Comparison of ENCODE assay signal across 8 cellular contexts in genomic region chr17:35764123-35764991, GRCh38. TPM values are rescaled to one million over a fixed set of nuclear protein-coding genes. Genes with fewer than 3 reads are reported as not detected.
A peak's percentile ranks its signal among the peaks of the same experiment; 100 is the strongest.
DNase-seq lines count a peak whose midpoint lies in the region; ATAC-seq and TF ChIP-seq lines count a peak whose summit lies in the region.

No MANE protein-coding gene starts in this region.

- no peaks in the 10 kb centered on the region for H3K36me3 ChIP-seq in SU-DHL-6 (ENCODE audit: low read length)
- no peaks in the 10 kb centered on the region for H3K36me3 ChIP-seq in transverse colon

- no peak for TF ChIP-seq EP300 in transverse colon (IDR thresholded peaks at IDR 0.05; ENCODE audit: low read depth)

- no peaks in the 10 kb centered on the region for H3K9me2 ChIP-seq in SU-DHL-6 (replicated peaks; ENCODE audit: insufficient read depth, low read length)

- H3K9me3 ChIP-seq in SU-DHL-6 (ENCODE audit: insufficient read depth, low read length) (no peaks in the 10 kb centered on the region), transverse colon (no peaks in the 10 kb centered on the region)

- TF ChIP-seq CTCF in GM10248 (IDR thresholded peaks at IDR 0.05; ENCODE audit: control extremely low read depth, extremely low read depth, low read depth, missing control alignments) (peak; percentile 97), SU-DHL-6 (IDR thresholded peaks at IDR 0.05; ENCODE audit: insufficient read depth, low read length, poor library complexity, severe bottlenecking) (peak; percentile 88), transverse colon (IDR thresholded peaks at IDR 0.05) (peak; percentile 92 to 99 (median 97))

- DNase-seq in GM10248 (ENCODE audit: extremely low spot score) = peak; percentile 95
- DNase-seq in NCI-H1105 treated with DMSO at 0.1 percent for 48 hours (lab: John Stamatoyannopoulos, UW) = peak; percentile 86
- peak; percentile 74 for DNase-seq in activated naive CD8-positive, alpha-beta T cell treated with anti-CD3 and anti-CD28 coated beads, Interleukin-2, amount 50 U/mL, for 16 hours (ENCODE audit: low read depth, low spot score)
- peak; percentile 92 for DNase-seq in cardiac septum (ENCODE audit: low spot score)
- peak; percentile 67 for DNase-seq in pons (ENCODE audit: low spot score)
- peak; percentile 93 for DNase-seq in transverse colon

- CTCF ChIA-PET in GM10248 (lab: Yijun Ruan, JAX) = interaction anchor here (0.6 to 11.0 kb wide), 51 partner anchors 9 to 1288 kb away, joined by 3 to 222 read pairs (median 5); partner anchors contain the start of genes GAS2L2, RASL10B and TAF15

- H3K27ac ChIP-seq in SU-DHL-6 (ENCODE audit: low read depth, low read length) (peak overlapping the region; percentile 65), transverse colon (peak overlapping the region; percentile 35 to 78 (median 66))

- no peaks in the 10 kb centered on the region for H3K79me2 ChIP-seq in SU-DHL-6 (ENCODE audit: insufficient read depth, low read length)

- H4K20me1 ChIP-seq in SU-DHL-6 (ENCODE audit: low read depth, low read length) = no peaks in the 10 kb centered on the region

- H2AFZ ChIP-seq in SU-DHL-6 (ENCODE audit: low read depth, low read length, severe bottlenecking) = peak overlapping the region; percentile 75

- peak overlapping the region; percentile 62 for H3K4me3 ChIP-seq in SU-DHL-6 (ENCODE audit: insufficient read depth, low read length, poor library complexity, severe bottlenecking)
- H3K4me3 ChIP-seq in transverse colon = peak overlapping the region; percentile 7 to 54 (median 40)

- H3K4me2 ChIP-seq in SU-DHL-6 (ENCODE audit: low read depth, low read length, poor library complexity, severe bottlenecking) = peak overlapping the region; percentile 51

- in situ Hi-C loops in transverse colon (cut with MboI; ENCODE audit: low pct_ligation_motif_present in 1 of 4, low pct_unique_long_range_greater_than_20kb in 1 of 4, low sequenced_read_pairs in 3 of 4) = loop anchor here in 1 of 4 donors (10.0 kb wide), 1 partner anchor 50 kb away; no protein-coding TSS in a partner anchor

- intact Hi-C loops in cardiac septum (cut with DNase I) (loop anchor here (1.0 kb wide), 1 partner anchor 40 kb away; no protein-coding TSS in a partner anchor), transverse colon (cut with DNase I; ENCODE audit: low total_unique reads) (loop anchor here (1.0 kb wide), 1 partner anchor 40 kb away; no protein-coding TSS in a partner anchor)

- no peak for TF ChIP-seq POLR2A in transverse colon (IDR thresholded peaks at IDR 0.05)

- H3K9ac ChIP-seq in SU-DHL-6 (ENCODE audit: low read length) = peak overlapping the region; percentile 64

- WGBS in transverse colon (ENCODE audit: low coverage in 1 of 2), 2 donors = 3% methylated on average over 46 of the region's 75 CpGs; no CpG with 5 or more reads in 1 of the 2 donors

- H3F3A ChIP-seq in SU-DHL-6 (ENCODE audit: insufficient read depth) = no peaks in the 10 kb centered on the region

- ATAC-seq in HG02623 (IDR thresholded peaks at IDR 0.05; ENCODE audit: unreplicated experiment) = peak; percentile 90

- POLR2A ChIA-PET in GM10248 (lab: Yijun Ruan, JAX) = interaction anchor here (1.2 kb wide), 1 partner anchor 45 kb away, joined by 4 read pairs; the partner anchor contains the start of gene TAF15

- H3K4me1 ChIP-seq in transverse colon = peaks cover 9 to 23% (median 19%) of the 10 kb centered on the region in 4 donors

- H3K27me3 ChIP-seq in SU-DHL-6 (ENCODE audit: low read length) (no peaks in the 10 kb centered on the region), transverse colon (no peaks in the 10 kb centered on the region)

RNA-seq across cellular contexts. Expression of gene C17orf50, which starts 3.7 kb away (rescaled TPM):
- total RNA-seq in cardiac septum (not detected), transverse colon (not detected)

RNA-seq across cellular contexts. Expression of gene GAS2L2, which starts 11.3 kb away (rescaled TPM):
- total RNA-seq in cardiac septum = 0.08 TPM
- total RNA-seq in transverse colon = not detected

RNA-seq across cellular contexts. Expression of gene MMP28, which starts 31.1 kb away (rescaled TPM):
- total RNA-seq in cardiac septum = 1.2 TPM
- 100 to 1,000 TPM; 104 to 368 (median 128) TPM for total RNA-seq in transverse colon

RNA-seq across cellular contexts. Expression of gene RASL10B, which starts 32.9 kb away (rescaled TPM):
- total RNA-seq in cardiac septum (22.0 TPM), transverse colon (1 to 10 TPM in 2 of 4 donors, under 1 TPM in 2; 0.41 to 1.6 (median 1.1) TPM)

RNA-seq across cellular contexts. Expression of gene TAF15, which starts 44.9 kb away (rescaled TPM):
- total RNA-seq in cardiac septum = 140 TPM
- 10 to 100 TPM; 13.1 to 74.3 (median 37.9) TPM for total RNA-seq in transverse colon

Comparison
In these comparisons a context has a peak if more than half of its experiments do, and no peak if none do; other contexts are left out.
1. Peak in every context shown above with its lines: DNase-seq, ATAC-seq, H3K4me3 ChIP-seq and H3K27ac ChIP-seq.
2. RNA of gene MMP28, which starts 31.1 kb away (total RNA-seq): 104 to 368 TPM in transverse colon; 1.2 TPM in cardiac septum (single experiment); every median in the first group is over 10 times any median in the second.